In the genomic region with DNA sequence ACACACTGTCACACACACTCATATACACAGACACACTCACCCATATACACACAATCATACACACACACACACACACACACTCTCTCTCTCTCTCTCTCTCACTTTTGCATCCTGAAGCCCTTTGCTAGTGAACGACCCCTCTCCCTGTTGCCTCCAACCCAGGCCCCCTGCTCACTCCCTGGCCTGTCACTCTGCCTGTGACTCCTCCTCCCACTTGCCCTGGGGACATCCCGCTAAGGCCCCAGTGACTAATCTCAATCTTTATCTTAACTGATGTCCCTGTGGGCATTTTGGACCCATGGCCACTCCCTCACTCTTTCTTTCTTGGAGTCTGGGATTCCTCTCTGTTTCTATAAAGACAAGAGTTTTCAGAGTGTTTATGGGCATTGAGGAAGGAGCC, we compare ENCODE assay signal across 32 cellular contexts. TPM values are rescaled to one million over a fixed set of nuclear protein-coding genes. Genes with fewer than 3 reads are reported as not detected.
DNase-seq lines count a peak whose midpoint lies in the region; ATAC-seq, FAIRE-seq and TF ChIP-seq lines count a peak whose summit lies in the region.
"Had no signal": no experiment of that assay in that cellular context is flagged by ENCODE, and none has a peak within 500 bp of the region (broad histone marks: within the 10 kb centered on the region; RNA-seq: fewer than 3 reads in every experiment).

No MANE protein-coding gene starts in this region.

- no peaks in the 10 kb centered on the region for H3K36me3 ChIP-seq in HepG2 (replicated peaks in 1 of 2; ENCODE audit: control insufficient read depth in 1 of 2, insufficient read depth in 2 of 2, low read length in 2 of 2)
- H3K36me3 ChIP-seq in right lobe of liver, result no peaks in the 10 kb centered on the region
- no peaks in the 10 kb centered on the region for H3K36me3 ChIP-seq in Loucy (ENCODE audit: insufficient read depth, low read length)
- H3K36me3 ChIP-seq in K562 (ENCODE audit: control insufficient read depth, insufficient read depth, low read length), result no peaks in the 10 kb centered on the region
- no peaks in the 10 kb centered on the region for H3K36me3 ChIP-seq in neural progenitor cell

- H3F3A ChIP-seq in Loucy (ENCODE audit: low read depth), result peaks cover 11% of the 10 kb centered on the region; the same call in 1 of the 2 replicates
- peaks cover 32% of the 10 kb centered on the region for H3F3A ChIP-seq in neural progenitor cell (ENCODE audit: low read depth)

- H3K9me1 ChIP-seq in K562 (ENCODE audit: control insufficient read depth, insufficient read depth, low read length), result no peaks in the 10 kb centered on the region

- H3K4me3 ChIP-seq in HepG2 (replicated peaks in 1 of 3; ENCODE audit: insufficient read depth in 1 of 3, low read depth in 2 of 3, low read length in 3 of 3) (no peak overlapping the region), right lobe of liver (no peak overlapping the region), Loucy (ENCODE audit: low read length, poor library complexity, severe bottlenecking) (peak overlapping the region; percentile 66), K562 (no peak overlapping the region), neural progenitor cell (no peak overlapping the region)
- H3K4me3 ChIP-seq: PC-9 had no signal

- H2AFZ ChIP-seq in HepG2 (ENCODE audit: low read length) (no peak overlapping the region), Loucy (ENCODE audit: low read length) (no peak overlapping the region), K562 (ENCODE audit: low read depth, low read length) (no peak overlapping the region), neural progenitor cell (replicated peaks) (no peak overlapping the region)
- H2AFZ ChIP-seq: PC-9 had no signal

- CTCF ChIA-PET in HepG2 (lab: Yijun Ruan, JAX; ENCODE audit: low intra/inter-chr PET ratio, low total read pairs), result no interaction called here
- CTCF ChIA-PET in K562 (lab: Yijun Ruan, JAX; ENCODE audit: low intra/inter-chr PET ratio), result no interaction called here

- H3K9me3 ChIP-seq in HepG2 (ENCODE audit: low read length), result no peaks in the 10 kb centered on the region
- no peaks in the 10 kb centered on the region for H3K9me3 ChIP-seq in right lobe of liver
- no peaks in the 10 kb centered on the region for H3K9me3 ChIP-seq in Loucy (ENCODE audit: insufficient read depth, low read depth, low read length)
- H3K9me3 ChIP-seq in K562 (replicated peaks; ENCODE audit: control insufficient read depth, insufficient read depth, low read depth, low read length), result no peaks in the 10 kb centered on the region
- H3K9me3 ChIP-seq in neural progenitor cell (ENCODE audit: low read depth), result peaks cover 3% of the 10 kb centered on the region

- no TSS peak for BruUV-seq in HepG2 (replicated peaks; lab: Mats Ljungman, UMichigan)
- no TSS peak for BruUV-seq in K562 (replicated peaks; lab: Mats Ljungman, UMichigan)

- in situ Hi-C loops in HepG2 (cut with HindIII; ENCODE audit: extremely low pct_ligation_motif_present, low pct_unique_long_range_greater_than_20kb) (no loop called here), K562 (cut with MboI) (no loop called here)

- FAIRE-seq in HepG2 (lab: Jason Lieb, UNC) (no peak), K562 (lab: Jason Lieb, UNC) (no peak)
- FAIRE-seq: GM12892, GM19239, H54, HTR-8/SVneo had no signal

- no peaks in the 10 kb centered on the region for H4K20me1 ChIP-seq in HepG2 (ENCODE audit: insufficient read depth, low read length)
- H4K20me1 ChIP-seq in Loucy (ENCODE audit: insufficient read depth, low read length, poor library complexity, severe bottlenecking), result no peaks in the 10 kb centered on the region
- H4K20me1 ChIP-seq in K562 (replicated peaks; ENCODE audit: control insufficient read depth, insufficient read depth, low read length), result no peaks in the 10 kb centered on the region
- no peaks in the 10 kb centered on the region for H4K20me1 ChIP-seq in neural progenitor cell (ENCODE audit: low read depth)

- TF ChIP-seq CTCF in HepG2 (CRISPR knock-in tag; IDR thresholded peaks at IDR 0.05) (no peak), right lobe of liver (IDR thresholded peaks at IDR 0.05) (no peak), Loucy (conservative IDR thresholded peaks at IDR 0.05; ENCODE audit: low read length) (no peak), K562 (IDR thresholded peaks at IDR 0.05 in 2 of 3, conservative IDR thresholded peaks at IDR 0.05 in 1 of 3; ENCODE audit: insufficient read depth in 2 of 3, low read depth in 1 of 3, low read length in 3 of 3) (no peak), neural progenitor cell (IDR thresholded peaks at IDR 0.05) (no peak)

- H3K27me3 ChIP-seq in HepG2 (ENCODE audit: control insufficient read depth in 1 of 2, insufficient read depth in 2 of 2, low read length in 2 of 2) (peaks cover 5 to 21% of the 10 kb centered on the region in 2 experiments; a peak in 4 of 5 replicates), right lobe of liver (no peaks in the 10 kb centered on the region), Loucy (ENCODE audit: insufficient read depth, low read length, poor library complexity, severe bottlenecking) (no peaks in the 10 kb centered on the region), K562 (ENCODE audit: control insufficient read depth in 2 of 2, insufficient read depth in 2 of 2, low read length in 2 of 2) (no peaks in the 10 kb centered on the region), neural progenitor cell (no peaks in the 10 kb centered on the region)

- TF ChIP-seq POLR2A in HepG2 (IDR thresholded peaks at IDR 0.05; ENCODE audit: insufficient read depth in 1 of 2, low read depth in 2 of 2, low read length in 2 of 2) (no peak), right lobe of liver (IDR thresholded peaks at IDR 0.05) (no peak), K562 (conservative IDR thresholded peaks at IDR 0.05) (no peak)

- POLR2A ChIA-PET in HepG2 (lab: Yijun Ruan, JAX) (no interaction called here), K562 (lab: Yijun Ruan, JAX) (no interaction called here)

- no peak for TF ChIP-seq RAD21 in HepG2 (CRISPR knock-in tag; IDR thresholded peaks at IDR 0.05)
- no peak for TF ChIP-seq RAD21 in K562 (CRISPR knock-in tag; conservative IDR thresholded peaks at IDR 0.05 in 1 of 2, IDR thresholded peaks at IDR 0.05 in 1 of 2)

- intact Hi-C loops in HepG2 (cut with micrococcal nuclease; ENCODE audit: unreplicated experiment), result no loop called here
- intact Hi-C loops in right lobe of liver (cut with DNase I), result loop anchor here in 1 of 2 donors (10.0 kb wide), 1 partner anchor 109 kb away; a partner anchor contains a TSS
- intact Hi-C loops in K562 (cut with micrococcal nuclease), result no loop called here

- H3K27me3 Mint-ChIP-seq in neural progenitor cell (ENCODE audit: insufficient read depth, low read depth), result peaks cover 22% of the 10 kb centered on the region
- peaks cover 32% of the 10 kb centered on the region for H3K27me3 Mint-ChIP-seq in activated T-cell treated with anti-CD3 and anti-CD28 coated beads, Interleukin-2, amount 50 U/mL, for 24 hours

- peaks cover 10% of the 10 kb centered on the region for H3K9me3 Mint-ChIP-seq in neural progenitor cell
- no peaks in the 10 kb centered on the region for H3K9me3 Mint-ChIP-seq in activated T-cell treated with anti-CD3 and anti-CD28 coated beads, Interleukin-2, amount 50 U/mL, for 24 hours
- H3K9me3 Mint-ChIP-seq: T-helper 2 cell treated with Interferon-gamma antibody and Interleukin-4, amounts not matched to agents 5 μg/mL and 100 μg/mL, for 36 hours had no signal

- no peak for DNase-seq in HepG2 (ENCODE audit: low spot score)
- DNase-seq in right lobe of liver, result no peak
- no peak for DNase-seq in K562 (ENCODE audit: extremely low read depth in 1 of 4, low spot score in 3 of 4)
- DNase-seq in neural progenitor cell (ENCODE audit: low spot score), result no peak
- DNase-seq in activated CD4-positive, alpha-beta T cell treated with anti-CD3 and anti-CD28 coated beads, Interleukin-2, amount 50 U/mL, for 48 hours, result no peak
- no peak for DNase-seq in activated T-cell treated with anti-CD3 and anti-CD28 coated beads, Interleukin-2, amount 50 U/mL, for 24 hours
- DNase-seq: C1 segment of cervical spinal cord; CD4-positive, alpha-beta memory T cell; COR-L47; EL; GF-D8; IMR-90; MV-4-11; NCI-H1694 treated with DMSO at 0.1 percent for 48 hours; NCI-H2081; NCI-H2227 treated with DMSO at 0.1 percent for 48 hours; NCI-H510A treated with DMSO at 0.1 percent for 48 hours; NCI-H748 treated with DMSO at 0.1 percent for 48 hours; NK-92 treated with Interleukin-12 subunit alpha and Interleukin-12 subunit beta, amount 100 ng/mL, for 24 hours; PC-9; RPMI8226; SHP77; T-helper 1 cell had no signal

- peaks cover 55% of the 10 kb centered on the region for H3K4me1 Mint-ChIP-seq in neural progenitor cell
- H3K4me1 Mint-ChIP-seq in activated T-cell treated with anti-CD3 and anti-CD28 coated beads, Interleukin-2, amount 50 U/mL, for 24 hours (ENCODE audit: low read depth), result no peaks in the 10 kb centered on the region

- H3K4me3 Mint-ChIP-seq in neural progenitor cell, result no peak overlapping the region
- H3K4me3 Mint-ChIP-seq in activated T-cell treated with anti-CD3 and anti-CD28 coated beads, Interleukin-2, amount 50 U/mL, for 24 hours, result no peak overlapping the region
- H3K4me3 Mint-ChIP-seq: CD4-positive, alpha-beta memory T cell; T-helper 2 cell treated with Interferon-gamma antibody and Interleukin-4, amounts not matched to agents 5 μg/mL and 100 μg/mL, for 36 hours had no signal

- H3K36me3 Mint-ChIP-seq in neural progenitor cell, result no peaks in the 10 kb centered on the region
- H3K36me3 Mint-ChIP-seq in activated T-cell treated with anti-CD3 and anti-CD28 coated beads, Interleukin-2, amount 50 U/mL, for 24 hours (ENCODE audit: low read depth), result no peaks in the 10 kb centered on the region
- H3K36me3 Mint-ChIP-seq: CD4-positive, alpha-beta memory T cell had no signal

- H3K4me2 ChIP-seq in HepG2 (ENCODE audit: low read depth, low read length) (peak overlapping the region; percentile 46; the same call in 1 of the 2 replicates), Loucy (ENCODE audit: low read depth, low read length, poor library complexity, severe bottlenecking) (peak overlapping the region; percentile 88), K562 (ENCODE audit: insufficient read depth, low read length) (no peak overlapping the region), neural progenitor cell (no peak overlapping the region)
- H3K4me2 ChIP-seq: PC-9 had no signal

- H3K4me1 ChIP-seq in HepG2 (ENCODE audit: insufficient read depth, low read length) (peaks cover 78% of the 10 kb centered on the region), right lobe of liver (no peaks in the 10 kb centered on the region), Loucy (ENCODE audit: insufficient read depth, low read length, poor library complexity, severe bottlenecking) (peaks cover 80% of the 10 kb centered on the region), K562 (replicated peaks in 1 of 2; ENCODE audit: control insufficient read depth in 2 of 2, insufficient read depth in 2 of 2, low read length in 2 of 2) (peaks cover 0 to 43% of the 10 kb centered on the region in 2 experiments; a peak in 2 of 5 replicates), neural progenitor cell (peaks cover 42% of the 10 kb centered on the region)

- H3K9me2 ChIP-seq in Loucy (replicated peaks; ENCODE audit: low read depth, low read length), result no peaks in the 10 kb centered on the region

- H3K9ac ChIP-seq in HepG2 (ENCODE audit: insufficient read depth, low read depth, low read length), result no peak overlapping the region
- peak overlapping the region; percentile 93 for H3K9ac ChIP-seq in Loucy (ENCODE audit: low read depth, low read length, poor library complexity, severe bottlenecking)
- no peak overlapping the region for H3K9ac ChIP-seq in K562 (ENCODE audit: insufficient read depth in 1 of 2, low read depth in 2 of 2, low read length in 2 of 2)
- H3K9ac ChIP-seq in neural progenitor cell, result no peak overlapping the region

- WGBS in HepG2 (ENCODE audit: low lambda C conversion rate), result 0% methylated on average over 2 of the region's 2 CpGs
- 70% methylated on average over 2 of the region's 2 CpGs for WGBS in right lobe of liver (ENCODE audit: insufficient coverage, low coverage, low lambda C conversion rate, missing lambda C conversion rate)
- 8% methylated on average over 2 of the region's 2 CpGs for WGBS in K562 (ENCODE audit: insufficient coverage, low coverage, missing lambda C conversion rate)

- TF ChIP-seq EP300 in HepG2 (IDR thresholded peaks at IDR 0.05; ENCODE audit: low read depth in 2 of 2, low read length in 2 of 2) (no peak), HepG2 (CRISPR knock-in tag; IDR thresholded peaks at IDR 0.05; ENCODE audit: borderline replicate concordance) (no peak), K562 (IDR thresholded peaks at IDR 0.05; ENCODE audit: low read length) (no peak)

- H3K27ac Mint-ChIP-seq in neural progenitor cell, result peak overlapping the region; percentile 44
- H3K27ac Mint-ChIP-seq in activated T-cell treated with anti-CD3 and anti-CD28 coated beads, Interleukin-2, amount 50 U/mL, for 24 hours, result no peak overlapping the region
- H3K27ac Mint-ChIP-seq: CD4-positive, alpha-beta memory T cell; T-helper 2 cell treated with Interferon-gamma antibody and Interleukin-4, amounts not matched to agents 5 μg/mL and 100 μg/mL, for 36 hours had no signal

- H3K27ac ChIP-seq in HepG2 (ENCODE audit: extremely low read length, insufficient read depth, low read length) (no peak overlapping the region), right lobe of liver (no peak overlapping the region), K562 (ENCODE audit: extremely low read depth, low read depth, low read length) (no peak overlapping the region), neural progenitor cell (no peak overlapping the region)
- H3K27ac ChIP-seq: PC-9 had no signal

- ATAC-seq in HepG2 (no peak), right lobe of liver (no peak), K562 (no peak), HG03175 (IDR thresholded peaks at IDR 0.05; ENCODE audit: unreplicated experiment) (no peak)

- H3K79me2 ChIP-seq in HepG2 (ENCODE audit: insufficient read depth, low read length) (no peaks in the 10 kb centered on the region), Loucy (ENCODE audit: insufficient read depth, low read length) (peaks cover 48% of the 10 kb centered on the region; the same call in 1 of the 2 replicates), K562 (ENCODE audit: control insufficient read depth, insufficient read depth, low read length) (no peaks in the 10 kb centered on the region), neural progenitor cell (ENCODE audit: low read depth) (no peaks in the 10 kb centered on the region)

RNA-seq across cellular contexts. Expression of a gene that starts 10.9 kb away (rescaled TPM):
- 48.2 and 95.5 TPM in 2 replicates for total RNA-seq in HepG2 (2016; rRNA removed; fragmentation: Illumina TruSeq; extraction: Trizol)
- total RNA-seq in HepG2 (2016; cell fraction: cytosol; rRNA removed; fragmentation: Illumina TruSeq; extraction: Trizol; ENCODE audit: low read depth), result 20.1 and 21.5 TPM in 2 replicates
- total RNA-seq in HepG2 (2016; cell fraction: insoluble cytoplasmic fraction; rRNA removed; fragmentation: Illumina TruSeq; extraction: Trizol), result 42.8 and 103 TPM in 2 replicates
- total RNA-seq in HepG2 (2016; cell fraction: membrane; rRNA removed; fragmentation: Illumina TruSeq; extraction: Trizol), result 36.0 and 50.6 TPM in 2 replicates
- 89.0 and 105 TPM in 2 replicates for total RNA-seq in HepG2 (2016; cell fraction: nucleus; rRNA removed; fragmentation: Illumina TruSeq; extraction: Trizol)
- 312 and 395 TPM in 2 replicates for polyA plus RNA-seq in HepG2 (2011; rRNA removed)
- polyA plus RNA-seq in HepG2 (2011; cell fraction: cytosol; rRNA removed), result 265 and 361 TPM in 2 replicates
- 341 and 399 TPM in 2 replicates for polyA plus RNA-seq in HepG2 (2011; cell fraction: nucleus; rRNA removed)
- 757 and 768 TPM in 2 replicates for polyA plus RNA-seq in HepG2 (2012)
- 47.2 and 71.3 TPM in 2 replicates for polyA plus RNA-seq in HepG2 (2016; cell fraction: cytosol; fragmentation: Illumina TruSeq; extraction: Trizol; ENCODE audit: low read depth)
- polyA plus RNA-seq in HepG2 (2016; cell fraction: insoluble cytoplasmic fraction; fragmentation: Illumina TruSeq; extraction: Trizol; ENCODE audit: low read depth), result 105 and 121 TPM in 2 replicates
- polyA plus RNA-seq in HepG2 (2016; cell fraction: membrane; fragmentation: Illumina TruSeq; extraction: Trizol; ENCODE audit: low read depth), result 59.9 and 79.2 TPM in 2 replicates
- polyA plus RNA-seq in HepG2 (2016; cell fraction: nucleus; fragmentation: Illumina TruSeq; extraction: Trizol; ENCODE audit: insufficient read depth, low read depth), result 324 and 361 TPM in 2 replicates
- 0.49 and 99.7 TPM in 2 replicates for polyA minus RNA-seq in HepG2 (2011; rRNA and poly(A)+ RNA removed; ENCODE audit: low replicate concordance)
- polyA minus RNA-seq in HepG2 (2011; cell fraction: cytosol; rRNA and poly(A)+ RNA removed), result 86.7 and 119 TPM in 2 replicates
- 18.8 and 31.0 TPM in 2 replicates for polyA minus RNA-seq in HepG2 (2011; cell fraction: nucleus; rRNA and poly(A)+ RNA removed)
- total RNA-seq in right lobe of liver, result 10 to 100 TPM in 1 of 6 experiments, 1 to 10 TPM in 2, not detected in 3; 1.7 to 13.4 (median 3.8) TPM
- total RNA-seq in K562 (2011; cell fraction: chromatin; rRNA removed; ENCODE audit: low replicate concordance), result 16.9 and 103 TPM in 2 replicates
- total RNA-seq in K562 (2011; cell fraction: nucleolus; rRNA removed), result 80.7 and 188 TPM in 2 replicates
- 58.2 and 70.2 TPM in 2 replicates for total RNA-seq in K562 (2011; cell fraction: nucleoplasm; rRNA removed)
- total RNA-seq in K562 (2014; rRNA removed), result 11.8 and 12.5 TPM in 2 replicates
- total RNA-seq in K562 (2014; rRNA removed; fragmentation: Illumina TruSeq; extraction: Trizol), result 3.9 and 5.6 TPM in 2 replicates
- 17.6 and 20.2 TPM in 2 replicates for total RNA-seq in K562 (2015; rRNA removed; fragmentation: Illumina TruSeq; extraction: Trizol)
- 44.2 and 48.3 TPM in 2 replicates for total RNA-seq in K562 (2021)
- 97.2 and 430 TPM in 2 replicates for polyA plus RNA-seq in K562 (2011; rRNA removed)
- polyA plus RNA-seq in K562 (2011; cell fraction: cytosol; rRNA removed), result 306 and 365 TPM in 2 replicates
- 296 and 371 TPM in 2 replicates for polyA plus RNA-seq in K562 (2011; cell fraction: nucleus; rRNA removed)
- 106 and 264 TPM in 2 replicates for polyA plus RNA-seq in K562 (2012)
- 15.3 and 36.5 TPM in 2 replicates for polyA plus RNA-seq in K562 (2014; fragmentation: Illumina TruSeq; extraction: Trizol)
- polyA plus RNA-seq in K562 (2014; fragmentation: Nextera tagmentation; extraction: Ambion mirVana), result 1 to 10 TPM; 4.4 to 4.7 TPM
- 21.4 and 27.5 TPM in 2 replicates for polyA plus RNA-seq in K562 (2014; rRNA removed)
- 35.4 and 85.9 TPM in 2 replicates for polyA minus RNA-seq in K562 (2011; rRNA and poly(A)+ RNA removed)
- polyA minus RNA-seq in K562 (2011; cell fraction: cytosol; rRNA and poly(A)+ RNA removed), result 143 and 458 TPM in 2 replicates
- polyA minus RNA-seq in K562 (2011; cell fraction: nucleus; rRNA and poly(A)+ RNA removed), result 44.6 and 117 TPM in 2 replicates
- total RNA-seq in neural progenitor cell (ENCODE audit: low replicate concordance), result 312 and 1,018 TPM in 2 replicates
- total RNA-seq: A172; CD4-positive, alpha-beta memory T cell; MCF 10A; PC-9 had no signal
- polyA plus RNA-seq: CD4-positive, alpha-beta memory T cell had no signal

Comparison
In these comparisons a context has a peak if more than half of its experiments do, and no peak if none do; other contexts are left out.
1. H3K4me2 ChIP-seq: peak in HepG2 (single experiment) and Loucy (single experiment); none in K562 (single experiment) and neural progenitor cell (single experiment).